Comparison of ENCODE assay signal across 8 cellular contexts in the genomic region with DNA sequence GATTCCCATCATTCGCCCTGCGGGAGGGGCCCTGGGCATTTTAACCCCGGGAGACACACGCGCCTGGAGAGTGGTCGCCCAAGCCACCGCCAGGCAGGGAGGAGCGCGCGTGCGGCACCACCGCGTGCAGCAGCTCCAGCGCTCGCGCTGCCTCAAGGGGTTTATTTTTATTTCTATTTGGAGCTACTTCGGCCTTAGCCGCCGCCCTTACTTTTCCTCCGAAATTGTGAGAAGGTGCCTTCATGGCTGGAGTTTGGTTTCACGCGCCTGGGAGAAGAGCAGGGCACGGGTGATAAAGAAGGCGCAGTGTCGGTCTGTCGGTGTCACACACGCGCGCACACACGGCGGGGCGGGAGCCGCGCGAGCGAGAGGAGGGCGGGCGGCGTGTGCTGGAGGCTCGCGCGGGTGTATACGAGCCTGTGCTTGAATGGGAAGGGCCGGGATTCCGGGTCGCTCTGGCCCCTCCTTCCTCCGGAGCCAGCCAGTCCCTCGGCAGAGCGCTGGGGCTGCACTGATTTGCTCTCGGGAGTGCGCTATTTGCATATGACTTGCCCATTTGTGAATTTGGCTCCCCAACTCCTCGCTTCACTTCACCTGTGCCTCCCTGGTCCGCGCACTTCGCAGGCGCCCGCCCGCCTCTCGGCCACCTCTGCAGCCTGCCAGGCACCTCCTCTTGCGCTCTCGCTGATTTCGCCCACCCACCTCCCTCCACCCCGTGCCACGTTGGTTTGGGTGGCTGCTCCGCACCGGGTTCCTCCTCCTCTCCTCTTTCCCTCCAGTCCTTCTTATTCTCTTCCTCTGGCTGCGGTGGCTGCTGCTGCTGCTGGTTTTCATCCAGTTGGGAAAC.
A peak's percentile ranks its signal among the peaks of the same experiment; 100 is the strongest.
DNase-seq lines count a peak whose midpoint lies in the region; ATAC-seq and TF ChIP-seq lines count a peak whose summit lies in the region.

No MANE protein-coding gene starts in this region.

- peak overlapping the region; percentile 83 for H3K4me2 ChIP-seq in parathyroid adenoma (ENCODE audit: low read length)

- 1% methylated on average over 64 to 67 of the region's 67 CpGs for WGBS in heart right ventricle, 2 donors

- H3K27me3 ChIP-seq in heart right ventricle (peaks cover 0 to 88% (median 53%) of the 10 kb centered on the region in 7 donors), parathyroid adenoma (ENCODE audit: control insufficient read depth, insufficient read depth, low read length) (no peaks in the 10 kb centered on the region)

- peak; percentile 87 for DNase-seq in NCI-H146 (lab: John Stamatoyannopoulos, UW)
- peak; percentile 44 for DNase-seq in amniotic stem cell (lab: John Stamatoyannopoulos, UW)
- peak; percentile 32 to 59 for DNase-seq in heart right ventricle
- DNase-seq in activated CD4-positive, alpha-beta T cell treated with anti-CD3 and anti-CD28 coated beads, Interleukin-2, amount 50 U/mL, for 1 hour: no peak

- H2AFZ ChIP-seq in parathyroid adenoma: peak overlapping the region; percentile 85

- H3K27ac ChIP-seq in heart right ventricle (no peak overlapping the region), parathyroid adenoma (peak overlapping the region; percentile 68)

- H3K9ac ChIP-seq in parathyroid adenoma: peak overlapping the region; percentile 20

- intact Hi-C loops in heart right ventricle (cut with DNase I): no loop called here

- H3K9me3 ChIP-seq in heart right ventricle: no peaks in the 10 kb centered on the region
- no peaks in the 10 kb centered on the region for H3K9me3 ChIP-seq in parathyroid adenoma (ENCODE audit: control insufficient read depth, low read length)

- peak; percentile 60 for ATAC-seq in GM19025 (IDR thresholded peaks at IDR 0.05; ENCODE audit: low read depth, unreplicated experiment)
- peak; percentile 91 to 97 (median 94) for ATAC-seq in heart right ventricle
- no peak for ATAC-seq in HG02884 (IDR thresholded peaks at IDR 0.05; ENCODE audit: unreplicated experiment)
- no peak for ATAC-seq in HG02588 (IDR thresholded peaks at IDR 0.05; ENCODE audit: unreplicated experiment)

- no peaks in the 10 kb centered on the region for H3K36me3 ChIP-seq in heart right ventricle
- no peaks in the 10 kb centered on the region for H3K36me3 ChIP-seq in parathyroid adenoma (ENCODE audit: control insufficient read depth, insufficient read depth, low read length)

- H3K4me3 ChIP-seq in heart right ventricle (peak overlapping the region; percentile 18 to 56 (median 49)), parathyroid adenoma (ENCODE audit: low read depth, low read length) (peak overlapping the region; percentile 86)

- peaks cover 21% of the 10 kb centered on the region for H3K79me2 ChIP-seq in parathyroid adenoma

- H3K4me1 ChIP-seq in heart right ventricle: peaks cover 0 to 22% (median 14%) of the 10 kb centered on the region in 9 donors
- peaks cover 3% of the 10 kb centered on the region for H3K4me1 ChIP-seq in parathyroid adenoma

- TF ChIP-seq CTCF in heart right ventricle (IDR thresholded peaks at IDR 0.05) (no peak), parathyroid adenoma (IDR thresholded peaks at IDR 0.05) (no peak)

Comparison
In these comparisons a context has a peak if more than half of its experiments do, and no peak if none do; other contexts are left out.
1. ATAC-seq: peak in GM19025 (single experiment) and heart right ventricle (8 of 8); none in HG02884 (single experiment) and HG02588 (single experiment).